Comparison of ENCODE assay signal across 17 cellular contexts in the genomic region with DNA sequence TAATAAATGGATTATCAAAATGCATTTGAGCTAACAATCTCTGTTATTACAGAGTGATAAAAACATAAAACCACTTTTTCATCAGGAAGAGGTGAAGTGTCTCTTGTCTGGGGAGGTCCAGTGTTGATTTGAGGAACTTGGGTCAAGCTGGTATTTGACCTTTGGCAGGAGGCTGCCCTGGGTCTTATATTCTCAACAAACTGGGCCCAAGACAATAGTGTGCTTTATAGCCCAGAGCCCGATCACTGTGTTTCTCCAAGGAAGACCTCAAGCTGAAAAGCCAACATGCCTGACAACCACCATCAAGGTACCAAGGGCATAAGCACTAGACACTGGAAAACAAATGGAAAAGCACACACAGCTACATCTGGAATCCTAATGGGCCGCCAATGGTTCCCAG.
A peak's percentile ranks its signal among the peaks of the same experiment; 100 is the strongest.
DNase-seq lines count a peak whose midpoint lies in the region; ATAC-seq and TF ChIP-seq lines count a peak whose summit lies in the region.
"Had no signal": no experiment of that assay in that cellular context is flagged by ENCODE, and none has a peak within 500 bp of the region (broad histone marks: within the 10 kb centered on the region; RNA-seq: fewer than 3 reads in every experiment).

No MANE protein-coding gene starts in this region.

- H3K27me3 Mint-ChIP-seq in nephron progenitor cell (ENCODE audit: low read depth, poor library complexity) = no peaks in the 10 kb centered on the region
- H3K27me3 Mint-ChIP-seq in natural killer cell treated with Interleukin-12 subunit alpha and Interleukin-12 subunit beta and Interleukin-15 and Interleukin-18, amount 100 ng/mL, for 72 hours = no peaks in the 10 kb centered on the region

- TF ChIP-seq CTCF in A673 (conservative IDR thresholded peaks at IDR 0.05; ENCODE audit: low read depth, low read length) (no peak), ascending aorta (IDR thresholded peaks at IDR 0.05) (no peak), nephron progenitor cell (IDR thresholded peaks at IDR 0.05) (no peak), brain microvascular endothelial cell (IDR thresholded peaks at IDR 0.05; ENCODE audit: low read depth, low read length, missing control alignments) (no peak)

- in situ Hi-C loops in brain microvascular endothelial cell (cut with HindIII; ENCODE audit: low pct_ligation_motif_present, low sequenced_read_pairs) = no loop called here

- H3K27ac ChIP-seq in A673 (ENCODE audit: low read depth, low read length, poor library complexity, severe bottlenecking) (peak overlapping the region; percentile 18), ascending aorta (peak overlapping the region; percentile 87 to 93), brain microvascular endothelial cell (no peak overlapping the region)

- CTCF ChIA-PET in A673 (lab: Charles Lee) = no interaction called here

- peaks cover 72% of the 10 kb centered on the region for H3K4me1 Mint-ChIP-seq in nephron progenitor cell
- H3K4me1 Mint-ChIP-seq in natural killer cell treated with Interleukin-12 subunit alpha and Interleukin-12 subunit beta and Interleukin-15 and Interleukin-18, amount 100 ng/mL, for 72 hours (ENCODE audit: low read depth in 2 of 2) = no peaks in the 10 kb centered on the region
- H3K4me1 Mint-ChIP-seq: CD14-positive monocyte had no signal

- intact Hi-C loops in A673 (cut with micrococcal nuclease; ENCODE audit: unreplicated experiment) (no loop called here), ascending aorta (cut with DNase I) (loop anchor here (2.0 to 5.0 kb wide), 3 partner anchors 39 to 87 kb away; no protein-coding TSS in a partner anchor)

- no peaks in the 10 kb centered on the region for H3K27me3 ChIP-seq in A673 (replicated peaks; ENCODE audit: insufficient read depth, low read depth, low read length, poor library complexity)
- no peaks in the 10 kb centered on the region for H3K27me3 ChIP-seq in ascending aorta
- no peaks in the 10 kb centered on the region for H3K27me3 ChIP-seq in brain microvascular endothelial cell (replicated peaks)

- DNase-seq in A673 (ENCODE audit: low spot score) (no peak), ascending aorta (ENCODE audit: low spot score in 2 of 2) (no peak), nephron progenitor cell (no peak), brain microvascular endothelial cell (no peak), SIG-M5 (lab: John Stamatoyannopoulos, UW) (no peak)
- no peak for DNase-seq in natural killer cell treated with Interleukin-12 subunit alpha and Interleukin-12 subunit beta and Interleukin-15 and Interleukin-18, amount 100 ng/mL, for 72 hours (ENCODE audit: low spot score)
- DNase-seq: 8988T, COR-L47, DMS153, Karpas-422, NCI-H1930, NCI-H2171, NCI-H748 treated with DMSO at 0.1 percent for 48 hours, Right ventricle myocardium superior had no signal

- H3K9me3 ChIP-seq in A673 (ENCODE audit: low read depth, low read length, poor library complexity, severe bottlenecking) (no peaks in the 10 kb centered on the region), ascending aorta (no peaks in the 10 kb centered on the region)

- BruUV-seq in A673 (replicated peaks; lab: Mats Ljungman, UMichigan) = no TSS peak

- no peaks in the 10 kb centered on the region for H3K36me3 ChIP-seq in A673 (ENCODE audit: insufficient read depth, low read length, poor library complexity, severe bottlenecking)
- no peaks in the 10 kb centered on the region for H3K36me3 ChIP-seq in ascending aorta
- H3K36me3 ChIP-seq in brain microvascular endothelial cell (replicated peaks) = no peaks in the 10 kb centered on the region

- no peak overlapping the region for H3K4me3 Mint-ChIP-seq in nephron progenitor cell
- H3K4me3 Mint-ChIP-seq in natural killer cell treated with Interleukin-12 subunit alpha and Interleukin-12 subunit beta and Interleukin-15 and Interleukin-18, amount 100 ng/mL, for 72 hours = no peak overlapping the region
- H3K4me3 Mint-ChIP-seq: CD14-positive monocyte had no signal

- H3K4me3 ChIP-seq in A673 (ENCODE audit: low read depth, low read length, poor library complexity, severe bottlenecking) (no peak overlapping the region), ascending aorta (peak overlapping the region in 1 of 2 donors; percentile 17), brain microvascular endothelial cell (ENCODE audit: low read depth, low read length) (no peak overlapping the region)

- H3K27ac Mint-ChIP-seq in nephron progenitor cell = peak overlapping the region; percentile 89
- no peak overlapping the region for H3K27ac Mint-ChIP-seq in natural killer cell treated with Interleukin-12 subunit alpha and Interleukin-12 subunit beta and Interleukin-15 and Interleukin-18, amount 100 ng/mL, for 72 hours
- H3K27ac Mint-ChIP-seq: CD14-positive monocyte had no signal

- POLR2A ChIA-PET in A673 (lab: Charles Lee; ENCODE audit: low non-redundant PET) = no interaction called here

- ATAC-seq in HG02588 (IDR thresholded peaks at IDR 0.05; ENCODE audit: unreplicated experiment) (peak; percentile 4), HG02981 (IDR thresholded peaks at IDR 0.05; ENCODE audit: unreplicated experiment) (no peak)
- ATAC-seq in natural killer cell treated with Interleukin-12 subunit alpha and Interleukin-12 subunit beta and Interleukin-15 and Interleukin-18, amount 100 ng/mL, for 72 hours = no peak

- no peaks in the 10 kb centered on the region for H3K9me3 Mint-ChIP-seq in nephron progenitor cell
- peaks cover 6% of the 10 kb centered on the region for H3K9me3 Mint-ChIP-seq in natural killer cell treated with Interleukin-12 subunit alpha and Interleukin-12 subunit beta and Interleukin-15 and Interleukin-18, amount 100 ng/mL, for 72 hours

- H3K4me1 ChIP-seq in A673 (ENCODE audit: insufficient read depth, low read length, poor library complexity, severe bottlenecking) = peaks cover 36% of the 10 kb centered on the region
- peaks cover 3 to 21% of the 10 kb centered on the region in 2 donors for H3K4me1 ChIP-seq in ascending aorta

- no peaks in the 10 kb centered on the region for H3K36me3 Mint-ChIP-seq in nephron progenitor cell (ENCODE audit: low read depth)
- no peaks in the 10 kb centered on the region for H3K36me3 Mint-ChIP-seq in natural killer cell treated with Interleukin-12 subunit alpha and Interleukin-12 subunit beta and Interleukin-15 and Interleukin-18, amount 100 ng/mL, for 72 hours
- H3K36me3 Mint-ChIP-seq: CD14-positive monocyte had no signal
